In genomic region chr7:94004024-94004945, GRCh38 we compare ENCODE assay signal across 1 cellular context.
TF ChIP-seq lines count a peak whose summit lies in the region.

TSS of gene BET1 (minus strand) at chr7:94004355. CDS start at chr7:94004216, 139 bp downstream.

TF ChIP-seq in HepG2, 621 proteins besides CTCF, POLR2A, EP300 and RAD21 (continued from another document and continues in another):
- TF ChIP-seq TFDP2 (CRISPR knock-in tag; IDR thresholded peaks at IDR 0.05) (peak; percentile 50; the same call in 1 of the 2 replicates), NR1H2 (CRISPR knock-in tag; IDR thresholded peaks at IDR 0.05; ENCODE audit: borderline replicate concordance, low read depth) (no peak), DDIT3 (CRISPR knock-in tag; IDR thresholded peaks at IDR 0.05) (no peak), PPARG (CRISPR knock-in tag; conservative IDR thresholded peaks at IDR 0.05) (no peak), ATM (IDR thresholded peaks at IDR 0.05; ENCODE audit: borderline replicate concordance) (no peak), CCDC6 (CRISPR knock-in tag; IDR thresholded peaks at IDR 0.05) (no peak), KDM2A (CRISPR knock-in tag; IDR thresholded peaks at IDR 0.05; ENCODE audit: borderline replicate concordance, low read depth) (peak; percentile 89), KAT2B (IDR thresholded peaks at IDR 0.05; ENCODE audit: borderline replicate concordance, low read depth, low read length) (no peak), KDM5A (IDR thresholded peaks at IDR 0.05; ENCODE audit: borderline replicate concordance, low read length) (peak; percentile 95), SMAD1 (CRISPR knock-in tag; IDR thresholded peaks at IDR 0.05; ENCODE audit: borderline replicate concordance, low read depth) (0 out of 2 replicates have a peak, but pooled peaks have one; percentile 29), ERF (CRISPR knock-in tag; IDR thresholded peaks at IDR 0.05) (no peak), ZNF557 (CRISPR knock-in tag; IDR thresholded peaks at IDR 0.05) (no peak), KDM4B (CRISPR knock-in tag; IDR thresholded peaks at IDR 0.05) (no peak; the same call in 1 of the 2 replicates), IRF2 (CRISPR knock-in tag; IDR thresholded peaks at IDR 0.05) (peak; percentile 97), PATZ1 (CRISPR knock-in tag; IDR thresholded peaks at IDR 0.05) (peak; percentile 33; the same call in 1 of the 2 replicates), SRSF1 (optimal IDR thresholded peaks at IDR 0.05; ENCODE audit: low read depth, low read length) (peak; percentile 61), PAWR (CRISPR knock-in tag; IDR thresholded peaks at IDR 0.05; ENCODE audit: borderline replicate concordance) (no peak), DMTF1 (CRISPR knock-in tag; IDR thresholded peaks at IDR 0.05) (no peak), ZNF703 (CRISPR knock-in tag; IDR thresholded peaks at IDR 0.05; ENCODE audit: borderline replicate concordance) (0 out of 2 replicates have a peak, but pooled peaks have one; percentile 41), RAD51 (IDR thresholded peaks at IDR 0.05; ENCODE audit: borderline replicate concordance) (no peak), ASH2L (IDR thresholded peaks at IDR 0.05; ENCODE audit: insufficient read length, low read depth, low read length) (peak; percentile 82), ARID5B (CRISPR knock-in tag; IDR thresholded peaks at IDR 0.05) (no peak; the same call in 1 of the 2 replicates), FOXK2 (IDR thresholded peaks at IDR 0.05) (peak; percentile 68; the same call in 1 of the 2 replicates), ZNF414 (CRISPR knock-in tag; IDR thresholded peaks at IDR 0.05) (no peak), ZNF891 (CRISPR knock-in tag; IDR thresholded peaks at IDR 0.05) (peak; percentile 91), DPF2 (CRISPR knock-in tag; IDR thresholded peaks at IDR 0.05; ENCODE audit: borderline replicate concordance, low read depth) (no peak), AGO1 (IDR thresholded peaks at IDR 0.05; ENCODE audit: low read depth, low read length, poor library complexity, severe bottlenecking) (peak; percentile 49), THAP9 (CRISPR knock-in tag; IDR thresholded peaks at IDR 0.05; ENCODE audit: borderline replicate concordance) (peak; percentile 73; the same call in 1 of the 2 replicates), RNF2 (conservative IDR thresholded peaks at IDR 0.05; ENCODE audit: low read depth) (no peak; the same call in 1 of the 2 replicates), ZNF775 (CRISPR knock-in tag; IDR thresholded peaks at IDR 0.05; ENCODE audit: borderline replicate concordance) (0 out of 2 replicates have a peak, but pooled peaks have one; percentile 64), ZNF777 (CRISPR knock-in tag; IDR thresholded peaks at IDR 0.05) (peak; percentile 97), ZNF580 (CRISPR knock-in tag; IDR thresholded peaks at IDR 0.05; ENCODE audit: borderline replicate concordance, low read depth) (0 out of 2 replicates have a peak, but pooled peaks have one; percentile 58), MIER2 (CRISPR knock-in tag; IDR thresholded peaks at IDR 0.05) (no peak), ATF7 (IDR thresholded peaks at IDR 0.05) (no peak), ATF7 (CRISPR knock-in tag; IDR thresholded peaks at IDR 0.05) (0 out of 2 replicates have a peak, but pooled peaks have one; percentile 35), ZSCAN29 (CRISPR knock-in tag; conservative IDR thresholded peaks at IDR 0.05) (peak; percentile 66; the same call in 1 of the 2 replicates), ZNF674 (CRISPR knock-in tag; IDR thresholded peaks at IDR 0.05; ENCODE audit: low read depth) (no peak), ZBTB42 (CRISPR knock-in tag; IDR thresholded peaks at IDR 0.05) (no peak), ZNF205 (CRISPR knock-in tag; IDR thresholded peaks at IDR 0.05) (no peak; the same call in none of the 2 replicates), ATRX (CRISPR knock-in tag; IDR thresholded peaks at IDR 0.05; ENCODE audit: borderline replicate concordance) (no peak), CHD2 (IDR thresholded peaks at IDR 0.05; ENCODE audit: low read depth, low read length) (0 out of 2 replicates have a peak, but pooled peaks have one; percentile 11), THYN1 (CRISPR knock-in tag; IDR thresholded peaks at IDR 0.05; ENCODE audit: borderline replicate concordance, low read depth) (no peak), MED13 (CRISPR knock-in tag; IDR thresholded peaks at IDR 0.05) (0 out of 2 replicates have a peak, but pooled peaks have one; percentile 50), HMG20B (CRISPR knock-in tag; conservative IDR thresholded peaks at IDR 0.05) (no peak), PAX8 (CRISPR knock-in tag; IDR thresholded peaks at IDR 0.05; ENCODE audit: borderline replicate concordance) (no peak), ZNF704 (CRISPR knock-in tag; IDR thresholded peaks at IDR 0.05; ENCODE audit: borderline replicate concordance) (no peak), TEAD3 (CRISPR knock-in tag; optimal IDR thresholded peaks at IDR 0.05; ENCODE audit: borderline replicate concordance) (peak; percentile 58), TIGD3 (CRISPR knock-in tag; IDR thresholded peaks at IDR 0.05; ENCODE audit: borderline replicate concordance) (no peak), MLX (CRISPR knock-in tag; IDR thresholded peaks at IDR 0.05) (no peak), HOXA9 (CRISPR knock-in tag; IDR thresholded peaks at IDR 0.05; ENCODE audit: borderline replicate concordance) (no peak)
